Comparison of ENCODE assay signal across 2 cellular contexts in the genomic region with DNA sequence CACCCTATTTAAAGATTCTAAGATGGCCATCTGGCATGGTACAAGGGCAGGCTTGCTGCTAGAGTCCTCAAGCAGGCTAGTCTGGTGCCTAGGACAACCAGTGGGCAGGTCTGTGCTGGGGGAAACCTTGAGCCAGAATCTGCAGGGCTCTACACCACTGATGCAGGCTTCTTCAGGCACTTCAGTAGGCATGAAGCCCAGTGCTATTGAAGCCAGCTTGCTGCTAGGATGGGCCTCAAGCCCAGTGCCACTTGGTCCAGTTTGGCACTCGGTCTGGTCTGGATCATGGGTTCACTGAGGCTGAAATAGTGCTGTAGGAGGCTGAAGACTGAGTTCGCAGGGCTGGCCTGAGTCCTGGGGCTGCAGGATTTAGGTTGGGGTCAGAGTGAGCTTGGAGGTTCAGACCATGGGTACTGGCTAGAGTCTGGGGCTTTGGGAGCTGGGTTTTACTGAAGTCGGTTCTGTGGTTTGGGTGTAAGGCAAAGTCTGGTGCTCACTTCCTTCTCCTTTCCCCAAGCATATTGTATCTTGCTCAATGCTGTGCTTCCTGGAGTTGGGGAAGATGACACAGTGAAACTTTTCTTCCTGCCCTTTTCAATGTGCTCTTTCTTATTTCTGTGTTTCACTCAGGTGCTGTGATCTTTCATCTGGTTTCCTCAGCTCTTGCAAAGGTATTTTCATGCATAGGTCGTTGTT.
TF ChIP-seq lines count a peak whose summit lies in the region.

No MANE protein-coding gene starts in this region.

TF ChIP-seq in H1, 55 proteins besides CTCF, POLR2A, EP300 and RAD21:
- TF ChIP-seq SP4 (IDR thresholded peaks at IDR 0.05; ENCODE audit: low read length) (no peak), TAF7 (optimal IDR thresholded peaks at IDR 0.05; ENCODE audit: borderline replicate concordance, low read depth, low read length) (no peak), GABPA (IDR thresholded peaks at IDR 0.05; ENCODE audit: borderline replicate concordance, insufficient read depth, low read length) (no peak), GTF2F1 (IDR thresholded peaks at IDR 0.05; ENCODE audit: borderline replicate concordance, low read depth, low read length) (no peak), TBP (IDR thresholded peaks at IDR 0.05; ENCODE audit: low read depth, low read length) (no peak)

TF ChIP-seq in WTC11, 78 proteins besides CTCF, POLR2A, EP300 and RAD21:
- TF ChIP-seq, protein P1, sequence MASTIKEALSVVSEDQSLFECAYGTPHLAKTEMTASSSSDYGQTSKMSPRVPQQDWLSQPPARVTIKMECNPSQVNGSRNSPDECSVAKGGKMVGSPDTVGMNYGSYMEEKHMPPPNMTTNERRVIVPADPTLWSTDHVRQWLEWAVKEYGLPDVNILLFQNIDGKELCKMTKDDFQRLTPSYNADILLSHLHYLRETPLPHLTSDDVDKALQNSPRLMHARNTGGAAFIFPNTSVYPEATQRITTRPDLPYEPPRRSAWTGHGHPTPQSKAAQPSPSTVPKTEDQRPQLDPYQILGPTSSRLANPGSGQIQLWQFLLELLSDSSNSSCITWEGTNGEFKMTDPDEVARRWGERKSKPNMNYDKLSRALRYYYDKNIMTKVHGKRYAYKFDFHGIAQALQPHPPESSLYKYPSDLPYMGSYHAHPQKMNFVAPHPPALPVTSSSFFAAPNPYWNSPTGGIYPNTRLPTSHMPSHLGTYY (CRISPR knock-in tag; IDR thresholded peaks at IDR 0.05): no peak
- no peak for TF ChIP-seq NFYB (CRISPR knock-in tag; conservative IDR thresholded peaks at IDR 0.05; ENCODE audit: low read depth)
- no peak for TF ChIP-seq MXD4 (CRISPR knock-in tag; IDR thresholded peaks at IDR 0.05; ENCODE audit: borderline replicate concordance)
- TF ChIP-seq ZNF232 (CRISPR knock-in tag; IDR thresholded peaks at IDR 0.05): no peak
- no peak for TF ChIP-seq PRRX2 (CRISPR knock-in tag; IDR thresholded peaks at IDR 0.05)
- TF ChIP-seq JAZF1 (CRISPR knock-in tag; IDR thresholded peaks at IDR 0.05): no peak
- TF ChIP-seq, protein P2, sequence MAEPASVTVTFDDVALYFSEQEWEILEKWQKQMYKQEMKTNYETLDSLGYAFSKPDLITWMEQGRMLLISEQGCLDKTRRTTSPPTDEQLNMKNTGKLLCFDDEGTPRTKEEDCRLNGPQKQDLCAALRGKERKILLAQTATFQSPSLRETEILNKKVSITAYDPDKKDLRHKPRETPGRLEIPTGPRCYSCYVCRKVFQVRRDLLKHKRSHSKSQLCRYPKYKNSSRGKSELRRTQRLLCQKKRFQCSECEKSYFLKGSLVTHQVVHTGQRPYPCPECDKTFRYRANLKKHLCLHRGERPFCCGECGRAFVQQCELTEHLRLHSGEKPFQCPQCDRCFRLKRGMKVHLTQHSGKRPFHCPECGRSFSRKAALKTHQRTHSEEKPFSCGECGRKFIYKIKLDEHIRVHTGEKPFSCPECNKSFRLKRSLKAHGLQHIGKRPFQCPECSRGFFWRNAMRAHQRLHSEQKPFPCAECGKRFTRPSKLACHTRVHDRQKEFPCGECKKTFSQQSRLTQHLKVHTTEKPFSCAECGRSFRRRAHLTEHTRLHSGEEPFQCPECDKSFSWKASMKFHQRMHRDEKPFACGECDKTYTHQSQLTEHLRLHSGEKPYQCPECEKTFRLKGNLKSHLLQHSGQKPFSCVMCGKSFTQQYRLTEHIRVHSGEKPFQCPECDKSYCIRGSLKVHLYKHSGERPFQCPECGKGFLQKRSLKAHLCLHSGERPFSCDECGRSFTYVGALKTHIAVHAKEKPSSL (CRISPR knock-in tag; conservative IDR thresholded peaks at IDR 0.05): no peak
- no peak for TF ChIP-seq FOXK1 (CRISPR knock-in tag; IDR thresholded peaks at IDR 0.05)
- TF ChIP-seq, protein P3, sequence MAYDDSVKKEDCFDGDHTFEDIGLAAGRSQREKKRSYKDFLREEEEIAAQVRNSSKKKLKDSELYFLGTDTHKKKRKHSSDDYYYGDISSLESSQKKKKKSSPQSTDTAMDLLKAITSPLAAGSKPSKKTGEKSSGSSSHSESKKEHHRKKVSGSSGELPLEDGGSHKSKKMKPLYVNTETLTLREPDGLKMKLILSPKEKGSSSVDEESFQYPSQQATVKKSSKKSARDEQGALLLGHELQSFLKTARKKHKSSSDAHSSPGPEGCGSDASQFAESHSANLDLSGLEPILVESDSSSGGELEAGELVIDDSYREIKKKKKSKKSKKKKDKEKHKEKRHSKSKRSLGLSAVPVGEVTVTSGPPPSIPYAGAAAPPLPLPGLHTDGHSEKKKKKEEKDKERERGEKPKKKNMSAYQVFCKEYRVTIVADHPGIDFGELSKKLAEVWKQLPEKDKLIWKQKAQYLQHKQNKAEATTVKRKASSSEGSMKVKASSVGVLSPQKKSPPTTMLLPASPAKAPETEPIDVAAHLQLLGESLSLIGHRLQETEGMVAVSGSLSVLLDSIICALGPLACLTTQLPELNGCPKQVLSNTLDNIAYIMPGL (CRISPR knock-in tag; IDR thresholded peaks at IDR 0.05): no peak
- no peak for TF ChIP-seq CREB1 (CRISPR knock-in tag; IDR thresholded peaks at IDR 0.05)
- TF ChIP-seq GTF2I (CRISPR knock-in tag; conservative IDR thresholded peaks at IDR 0.05): no peak
- TF ChIP-seq, protein P4, sequence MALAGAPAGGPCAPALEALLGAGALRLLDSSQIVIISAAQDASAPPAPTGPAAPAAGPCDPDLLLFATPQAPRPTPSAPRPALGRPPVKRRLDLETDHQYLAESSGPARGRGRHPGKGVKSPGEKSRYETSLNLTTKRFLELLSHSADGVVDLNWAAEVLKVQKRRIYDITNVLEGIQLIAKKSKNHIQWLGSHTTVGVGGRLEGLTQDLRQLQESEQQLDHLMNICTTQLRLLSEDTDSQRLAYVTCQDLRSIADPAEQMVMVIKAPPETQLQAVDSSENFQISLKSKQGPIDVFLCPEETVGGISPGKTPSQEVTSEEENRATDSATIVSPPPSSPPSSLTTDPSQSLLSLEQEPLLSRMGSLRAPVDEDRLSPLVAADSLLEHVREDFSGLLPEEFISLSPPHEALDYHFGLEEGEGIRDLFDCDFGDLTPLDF (CRISPR knock-in tag; IDR thresholded peaks at IDR 0.05): no peak
- TF ChIP-seq, protein P5, sequence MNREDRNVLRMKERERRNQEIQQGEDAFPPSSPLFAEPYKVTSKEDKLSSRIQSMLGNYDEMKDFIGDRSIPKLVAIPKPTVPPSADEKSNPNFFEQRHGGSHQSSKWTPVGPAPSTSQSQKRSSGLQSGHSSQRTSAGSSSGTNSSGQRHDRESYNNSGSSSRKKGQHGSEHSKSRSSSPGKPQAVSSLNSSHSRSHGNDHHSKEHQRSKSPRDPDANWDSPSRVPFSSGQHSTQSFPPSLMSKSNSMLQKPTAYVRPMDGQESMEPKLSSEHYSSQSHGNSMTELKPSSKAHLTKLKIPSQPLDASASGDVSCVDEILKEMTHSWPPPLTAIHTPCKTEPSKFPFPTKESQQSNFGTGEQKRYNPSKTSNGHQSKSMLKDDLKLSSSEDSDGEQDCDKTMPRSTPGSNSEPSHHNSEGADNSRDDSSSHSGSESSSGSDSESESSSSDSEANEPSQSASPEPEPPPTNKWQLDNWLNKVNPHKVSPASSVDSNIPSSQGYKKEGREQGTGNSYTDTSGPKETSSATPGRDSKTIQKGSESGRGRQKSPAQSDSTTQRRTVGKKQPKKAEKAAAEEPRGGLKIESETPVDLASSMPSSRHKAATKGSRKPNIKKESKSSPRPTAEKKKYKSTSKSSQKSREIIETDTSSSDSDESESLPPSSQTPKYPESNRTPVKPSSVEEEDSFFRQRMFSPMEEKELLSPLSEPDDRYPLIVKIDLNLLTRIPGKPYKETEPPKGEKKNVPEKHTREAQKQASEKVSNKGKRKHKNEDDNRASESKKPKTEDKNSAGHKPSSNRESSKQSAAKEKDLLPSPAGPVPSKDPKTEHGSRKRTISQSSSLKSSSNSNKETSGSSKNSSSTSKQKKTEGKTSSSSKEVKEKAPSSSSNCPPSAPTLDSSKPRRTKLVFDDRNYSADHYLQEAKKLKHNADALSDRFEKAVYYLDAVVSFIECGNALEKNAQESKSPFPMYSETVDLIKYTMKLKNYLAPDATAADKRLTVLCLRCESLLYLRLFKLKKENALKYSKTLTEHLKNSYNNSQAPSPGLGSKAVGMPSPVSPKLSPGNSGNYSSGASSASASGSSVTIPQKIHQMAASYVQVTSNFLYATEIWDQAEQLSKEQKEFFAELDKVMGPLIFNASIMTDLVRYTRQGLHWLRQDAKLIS (CRISPR knock-in tag; IDR thresholded peaks at IDR 0.05; ENCODE audit: borderline replicate concordance): no peak
- TF ChIP-seq, protein P6, sequence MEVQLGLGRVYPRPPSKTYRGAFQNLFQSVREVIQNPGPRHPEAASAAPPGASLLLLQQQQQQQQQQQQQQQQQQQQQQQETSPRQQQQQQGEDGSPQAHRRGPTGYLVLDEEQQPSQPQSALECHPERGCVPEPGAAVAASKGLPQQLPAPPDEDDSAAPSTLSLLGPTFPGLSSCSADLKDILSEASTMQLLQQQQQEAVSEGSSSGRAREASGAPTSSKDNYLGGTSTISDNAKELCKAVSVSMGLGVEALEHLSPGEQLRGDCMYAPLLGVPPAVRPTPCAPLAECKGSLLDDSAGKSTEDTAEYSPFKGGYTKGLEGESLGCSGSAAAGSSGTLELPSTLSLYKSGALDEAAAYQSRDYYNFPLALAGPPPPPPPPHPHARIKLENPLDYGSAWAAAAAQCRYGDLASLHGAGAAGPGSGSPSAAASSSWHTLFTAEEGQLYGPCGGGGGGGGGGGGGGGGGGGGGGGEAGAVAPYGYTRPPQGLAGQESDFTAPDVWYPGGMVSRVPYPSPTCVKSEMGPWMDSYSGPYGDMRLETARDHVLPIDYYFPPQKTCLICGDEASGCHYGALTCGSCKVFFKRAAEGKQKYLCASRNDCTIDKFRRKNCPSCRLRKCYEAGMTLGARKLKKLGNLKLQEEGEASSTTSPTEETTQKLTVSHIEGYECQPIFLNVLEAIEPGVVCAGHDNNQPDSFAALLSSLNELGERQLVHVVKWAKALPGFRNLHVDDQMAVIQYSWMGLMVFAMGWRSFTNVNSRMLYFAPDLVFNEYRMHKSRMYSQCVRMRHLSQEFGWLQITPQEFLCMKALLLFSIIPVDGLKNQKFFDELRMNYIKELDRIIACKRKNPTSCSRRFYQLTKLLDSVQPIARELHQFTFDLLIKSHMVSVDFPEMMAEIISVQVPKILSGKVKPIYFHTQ (CRISPR knock-in tag; IDR thresholded peaks at IDR 0.05): no peak
- TF ChIP-seq ESRRA (CRISPR knock-in tag; IDR thresholded peaks at IDR 0.05; ENCODE audit: borderline replicate concordance): no peak
- TF ChIP-seq GABPB1 (CRISPR knock-in tag; IDR thresholded peaks at IDR 0.05): no peak
- TF ChIP-seq ETV6 (CRISPR knock-in tag; IDR thresholded peaks at IDR 0.05): no peak
- TF ChIP-seq, protein P7, sequence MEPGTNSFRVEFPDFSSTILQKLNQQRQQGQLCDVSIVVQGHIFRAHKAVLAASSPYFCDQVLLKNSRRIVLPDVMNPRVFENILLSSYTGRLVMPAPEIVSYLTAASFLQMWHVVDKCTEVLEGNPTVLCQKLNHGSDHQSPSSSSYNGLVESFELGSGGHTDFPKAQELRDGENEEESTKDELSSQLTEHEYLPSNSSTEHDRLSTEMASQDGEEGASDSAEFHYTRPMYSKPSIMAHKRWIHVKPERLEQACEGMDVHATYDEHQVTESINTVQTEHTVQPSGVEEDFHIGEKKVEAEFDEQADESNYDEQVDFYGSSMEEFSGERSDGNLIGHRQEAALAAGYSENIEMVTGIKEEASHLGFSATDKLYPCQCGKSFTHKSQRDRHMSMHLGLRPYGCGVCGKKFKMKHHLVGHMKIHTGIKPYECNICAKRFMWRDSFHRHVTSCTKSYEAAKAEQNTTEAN (CRISPR knock-in tag; IDR thresholded peaks at IDR 0.05): no peak
- TF ChIP-seq, protein P8, sequence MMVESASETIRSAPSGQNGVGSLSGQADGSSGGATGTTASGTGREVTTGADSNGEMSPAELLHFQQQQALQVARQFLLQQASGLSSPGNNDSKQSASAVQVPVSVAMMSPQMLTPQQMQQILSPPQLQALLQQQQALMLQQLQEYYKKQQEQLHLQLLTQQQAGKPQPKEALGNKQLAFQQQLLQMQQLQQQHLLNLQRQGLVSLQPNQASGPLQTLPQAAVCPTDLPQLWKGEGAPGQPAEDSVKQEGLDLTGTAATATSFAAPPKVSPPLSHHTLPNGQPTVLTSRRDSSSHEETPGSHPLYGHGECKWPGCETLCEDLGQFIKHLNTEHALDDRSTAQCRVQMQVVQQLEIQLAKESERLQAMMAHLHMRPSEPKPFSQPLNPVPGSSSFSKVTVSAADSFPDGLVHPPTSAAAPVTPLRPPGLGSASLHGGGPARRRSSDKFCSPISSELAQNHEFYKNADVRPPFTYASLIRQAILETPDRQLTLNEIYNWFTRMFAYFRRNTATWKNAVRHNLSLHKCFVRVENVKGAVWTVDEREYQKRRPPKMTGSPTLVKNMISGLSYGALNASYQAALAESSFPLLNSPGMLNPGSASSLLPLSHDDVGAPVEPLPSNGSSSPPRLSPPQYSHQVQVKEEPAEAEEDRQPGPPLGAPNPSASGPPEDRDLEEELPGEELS (CRISPR knock-in tag; IDR thresholded peaks at IDR 0.05): no peak
- TF ChIP-seq, protein P9, sequence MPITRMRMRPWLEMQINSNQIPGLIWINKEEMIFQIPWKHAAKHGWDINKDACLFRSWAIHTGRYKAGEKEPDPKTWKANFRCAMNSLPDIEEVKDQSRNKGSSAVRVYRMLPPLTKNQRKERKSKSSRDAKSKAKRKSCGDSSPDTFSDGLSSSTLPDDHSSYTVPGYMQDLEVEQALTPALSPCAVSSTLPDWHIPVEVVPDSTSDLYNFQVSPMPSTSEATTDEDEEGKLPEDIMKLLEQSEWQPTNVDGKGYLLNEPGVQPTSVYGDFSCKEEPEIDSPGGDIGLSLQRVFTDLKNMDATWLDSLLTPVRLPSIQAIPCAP (CRISPR knock-in tag; IDR thresholded peaks at IDR 0.05): no peak
